In the genomic region with DNA sequence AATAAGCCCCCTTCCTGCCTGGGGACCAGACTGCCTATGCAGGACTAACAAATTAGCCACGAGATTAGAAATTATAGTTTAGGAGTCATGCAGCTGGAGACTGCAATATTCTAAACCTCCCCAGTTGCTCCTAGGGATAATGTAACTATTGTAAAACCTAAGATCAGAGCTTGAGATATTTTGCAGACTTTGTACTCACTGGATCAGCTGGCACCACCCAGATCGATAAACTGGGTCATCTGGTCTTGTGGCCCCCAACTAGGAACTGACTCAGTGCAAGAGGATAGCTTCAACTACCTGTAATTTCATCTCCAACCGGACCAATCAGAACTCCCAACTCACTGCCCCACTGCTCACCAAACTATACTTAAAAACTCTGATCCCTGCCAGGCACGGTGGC, we compare ENCODE assay signal across 20 cellular contexts. TPM values are rescaled to one million over a fixed set of nuclear protein-coding genes. Genes with fewer than 3 reads are reported as not detected.
DNase-seq lines count a peak whose midpoint lies in the region; ATAC-seq and TF ChIP-seq lines count a peak whose summit lies in the region.
"Had no signal": no experiment of that assay in that cellular context is flagged by ENCODE, and none has a peak within 500 bp of the region (broad histone marks: within the 10 kb centered on the region; RNA-seq: fewer than 3 reads in every experiment).

No MANE protein-coding gene starts in this region.

- DNase-seq in activated naive CD8-positive, alpha-beta T cell treated with anti-CD3 and anti-CD28 coated beads for 36 hours: no peak
- DNase-seq in activated naive CD8-positive, alpha-beta T cell treated with anti-CD3 and anti-CD28 coated beads, Interleukin-2, amount 50 U/mL, for 24 hours: no peak
- DNase-seq in Calu3: peak; percentile 20
- peak; percentile 21 for DNase-seq in mucosa of gallbladder (ENCODE audit: low spot score)
- no peak for DNase-seq in NCI-H2029 (lab: John Stamatoyannopoulos, UW)
- DNase-seq: AML-193; Caco-2; CD4-positive, alpha-beta T cell; CD8-positive, alpha-beta T cell; DMS 273 treated with DMSO at 0.1 percent for 48 hours; DMS153; DMS53; DMS79; DND-41; EL; GDM1 had no signal

- TF ChIP-seq CTCF in Calu3 (IDR thresholded peaks at IDR 0.05; ENCODE audit: unreplicated experiment): no peak

- no peaks in the 10 kb centered on the region for H3K27me3 Mint-ChIP-seq in activated naive CD8-positive, alpha-beta T cell treated with anti-CD3 and anti-CD28 coated beads for 36 hours
- no peaks in the 10 kb centered on the region for H3K27me3 Mint-ChIP-seq in activated naive CD8-positive, alpha-beta T cell treated with anti-CD3 and anti-CD28 coated beads, Interleukin-2, amount 50 U/mL, for 24 hours
- no peaks in the 10 kb centered on the region for H3K27me3 Mint-ChIP-seq in Calu3 (ENCODE audit: unreplicated experiment)
- H3K27me3 Mint-ChIP-seq: B cell; CD4-positive, alpha-beta T cell had no signal

- H3K4me3 Mint-ChIP-seq in activated naive CD8-positive, alpha-beta T cell treated with anti-CD3 and anti-CD28 coated beads for 36 hours: no peak overlapping the region
- H3K4me3 Mint-ChIP-seq in activated naive CD8-positive, alpha-beta T cell treated with anti-CD3 and anti-CD28 coated beads, Interleukin-2, amount 50 U/mL, for 24 hours: no peak overlapping the region
- H3K4me3 Mint-ChIP-seq in Calu3 (ENCODE audit: low read depth, unreplicated experiment): no peak overlapping the region
- H3K4me3 Mint-ChIP-seq: B cell; CD4-positive, alpha-beta T cell; CD8-positive, alpha-beta T cell had no signal

- CTCF ChIA-PET in Calu3 (lab: Charles Lee): interaction anchor here (0.8 kb wide), 1 partner anchor 36 kb away, joined by 4 read pairs; no protein-coding TSS in a partner anchor

- intact Hi-C loops in Calu3 (cut with micrococcal nuclease; ENCODE audit: unreplicated experiment): no loop called here

- peaks cover 16% of the 10 kb centered on the region for H3K9me3 Mint-ChIP-seq in activated naive CD8-positive, alpha-beta T cell treated with anti-CD3 and anti-CD28 coated beads for 36 hours
- H3K9me3 Mint-ChIP-seq in activated naive CD8-positive, alpha-beta T cell treated with anti-CD3 and anti-CD28 coated beads, Interleukin-2, amount 50 U/mL, for 24 hours: peaks cover 13% of the 10 kb centered on the region
- peaks cover 5% of the 10 kb centered on the region for H3K9me3 Mint-ChIP-seq in Calu3 (ENCODE audit: low read depth, unreplicated experiment)
- H3K9me3 Mint-ChIP-seq: CD4-positive, alpha-beta T cell had no signal

- peaks cover 31% of the 10 kb centered on the region for H3K36me3 Mint-ChIP-seq in activated naive CD8-positive, alpha-beta T cell treated with anti-CD3 and anti-CD28 coated beads for 36 hours
- H3K36me3 Mint-ChIP-seq in activated naive CD8-positive, alpha-beta T cell treated with anti-CD3 and anti-CD28 coated beads, Interleukin-2, amount 50 U/mL, for 24 hours (ENCODE audit: low read depth): peaks cover 17% of the 10 kb centered on the region
- H3K36me3 Mint-ChIP-seq in Calu3 (ENCODE audit: insufficient read depth, unreplicated experiment): no peaks in the 10 kb centered on the region

- H3K4me1 Mint-ChIP-seq in activated naive CD8-positive, alpha-beta T cell treated with anti-CD3 and anti-CD28 coated beads for 36 hours: no peaks in the 10 kb centered on the region
- H3K4me1 Mint-ChIP-seq in activated naive CD8-positive, alpha-beta T cell treated with anti-CD3 and anti-CD28 coated beads, Interleukin-2, amount 50 U/mL, for 24 hours: peaks cover 2% of the 10 kb centered on the region
- H3K4me1 Mint-ChIP-seq in Calu3 (ENCODE audit: low read depth, unreplicated experiment): peaks cover 10% of the 10 kb centered on the region
- H3K4me1 Mint-ChIP-seq: B cell had no signal

- no peak for ATAC-seq in activated naive CD8-positive, alpha-beta T cell treated with anti-CD3 and anti-CD28 coated beads, Interleukin-2, amount 50 U/mL, for 24 hours
- no peak for ATAC-seq in HG03442 (IDR thresholded peaks at IDR 0.05; ENCODE audit: unreplicated experiment)
- ATAC-seq: A549; CD8-positive, alpha-beta T cell; GM12878 had no signal

- no TSS peak for BruUV-seq in Calu3 (replicated peaks; lab: Mats Ljungman, UMichigan)

- peak overlapping the region; percentile 25 for H3K27ac Mint-ChIP-seq in activated naive CD8-positive, alpha-beta T cell treated with anti-CD3 and anti-CD28 coated beads for 36 hours
- no peak overlapping the region for H3K27ac Mint-ChIP-seq in activated naive CD8-positive, alpha-beta T cell treated with anti-CD3 and anti-CD28 coated beads, Interleukin-2, amount 50 U/mL, for 24 hours
- no peak overlapping the region for H3K27ac Mint-ChIP-seq in Calu3 (ENCODE audit: unreplicated experiment)
- H3K27ac Mint-ChIP-seq: B cell; CD4-positive, alpha-beta T cell; CD8-positive, alpha-beta T cell had no signal

RNA-seq across cellular contexts. Expression of gene DNAJC21, which starts 38.2 kb away (rescaled TPM):
- 10 to 100 TPM; 51.4 to 52.4 TPM for total RNA-seq in activated naive CD8-positive, alpha-beta T cell treated with anti-CD3 and anti-CD28 coated beads for 36 hours
- total RNA-seq in Calu3 (2022): 56.2 and 56.8 TPM in 2 replicates
- 47.0 TPM for total RNA-seq in mucosa of gallbladder

RNA-seq across cellular contexts. Expression of gene BRIX1, which starts 52.0 kb away (rescaled TPM):
- total RNA-seq in activated naive CD8-positive, alpha-beta T cell treated with anti-CD3 and anti-CD28 coated beads for 36 hours: 100 to 1,000 TPM; 115 to 118 TPM
- total RNA-seq in Calu3 (2022) (47.0 and 51.1 TPM in 2 replicates), mucosa of gallbladder (11.6 TPM)

RNA-seq across cellular contexts. Expression of gene RAD1, which starts 52.2 kb away (rescaled TPM):
- 10 to 100 TPM; 54.8 to 55.8 TPM for total RNA-seq in activated naive CD8-positive, alpha-beta T cell treated with anti-CD3 and anti-CD28 coated beads for 36 hours
- 24.2 and 28.7 TPM in 2 replicates for total RNA-seq in Calu3 (2022)
- 16.9 TPM for total RNA-seq in mucosa of gallbladder

Comparison
In these comparisons a context has a peak if more than half of its experiments do, and no peak if none do; other contexts are left out.
1. DNase-seq: peak in Calu3 (single experiment) and mucosa of gallbladder (single experiment); none in activated naive CD8-positive, alpha-beta T cell treated with anti-CD3 and anti-CD28 coated beads for 36 hours (single experiment), activated naive CD8-positive, alpha-beta T cell treated with anti-CD3 and anti-CD28 coated beads, Interleukin-2, amount 50 U/mL, for 24 hours (single experiment) and NCI-H2029 (single experiment).